In the genomic region with DNA sequence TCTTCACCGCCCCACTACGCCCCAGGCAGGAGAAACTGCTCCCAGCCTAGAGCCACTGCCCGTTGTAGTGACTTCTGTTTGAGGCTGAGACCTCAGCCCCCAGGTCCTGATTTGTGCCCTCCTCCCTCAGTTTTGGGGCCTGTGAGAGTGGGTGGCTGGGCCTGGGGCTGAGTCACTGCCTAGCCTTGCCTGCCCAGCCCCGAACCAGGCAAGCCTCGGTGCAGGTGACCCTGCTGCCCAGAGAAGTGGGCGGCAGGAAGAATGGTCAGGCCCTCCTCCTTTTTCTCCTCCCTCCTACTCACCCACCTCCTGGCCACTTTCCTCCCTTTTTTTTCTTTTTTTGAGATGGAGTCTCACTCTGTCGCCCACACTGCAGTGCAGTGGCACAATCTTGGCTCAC, we compare ENCODE assay signal across 1 cellular context.
TF ChIP-seq lines count a peak whose summit lies in the region.

No MANE protein-coding gene starts in this region.

TF ChIP-seq in HepG2, 621 proteins besides CTCF, POLR2A, EP300 and RAD21:
- no peak for TF ChIP-seq TSC22D2 (CRISPR knock-in tag; IDR thresholded peaks at IDR 0.05; ENCODE audit: borderline replicate concordance)
- no peak for TF ChIP-seq ERF (CRISPR knock-in tag; IDR thresholded peaks at IDR 0.05)
- TF ChIP-seq RBM39 (IDR thresholded peaks at IDR 0.05; ENCODE audit: low read depth, low read length, poor library complexity, severe bottlenecking) = peak; percentile 17
- no peak for TF ChIP-seq ZNF563 (CRISPR knock-in tag; IDR thresholded peaks at IDR 0.05)
- TF ChIP-seq JDP2 (CRISPR knock-in tag; IDR thresholded peaks at IDR 0.05; ENCODE audit: borderline replicate concordance) = no peak
- TF ChIP-seq DPF2 (CRISPR knock-in tag; IDR thresholded peaks at IDR 0.05; ENCODE audit: borderline replicate concordance, low read depth) = 0 out of 2 replicates have a peak, but pooled peaks have one; percentile 26
- TF ChIP-seq FOXK2 (IDR thresholded peaks at IDR 0.05) = 0 out of 2 replicates have a peak, but pooled peaks have one; percentile 11
- TF ChIP-seq PHB2 (IDR thresholded peaks at IDR 0.05; ENCODE audit: partially characterized antibody) = no peak
- no peak for TF ChIP-seq ZFP36L1 (CRISPR knock-in tag; IDR thresholded peaks at IDR 0.05)
- TF ChIP-seq, protein P1, sequence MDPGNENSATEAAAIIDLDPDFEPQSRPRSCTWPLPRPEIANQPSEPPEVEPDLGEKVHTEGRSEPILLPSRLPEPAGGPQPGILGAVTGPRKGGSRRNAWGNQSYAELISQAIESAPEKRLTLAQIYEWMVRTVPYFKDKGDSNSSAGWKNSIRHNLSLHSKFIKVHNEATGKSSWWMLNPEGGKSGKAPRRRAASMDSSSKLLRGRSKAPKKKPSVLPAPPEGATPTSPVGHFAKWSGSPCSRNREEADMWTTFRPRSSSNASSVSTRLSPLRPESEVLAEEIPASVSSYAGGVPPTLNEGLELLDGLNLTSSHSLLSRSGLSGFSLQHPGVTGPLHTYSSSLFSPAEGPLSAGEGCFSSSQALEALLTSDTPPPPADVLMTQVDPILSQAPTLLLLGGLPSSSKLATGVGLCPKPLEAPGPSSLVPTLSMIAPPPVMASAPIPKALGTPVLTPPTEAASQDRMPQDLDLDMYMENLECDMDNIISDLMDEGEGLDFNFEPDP (CRISPR knock-in tag; conservative IDR thresholded peaks at IDR 0.05) = 0 out of 2 replicates have a peak, but pooled peaks have one; percentile 84
- no peak for TF ChIP-seq ZBTB20 (CRISPR knock-in tag; IDR thresholded peaks at IDR 0.05; ENCODE audit: borderline replicate concordance, low read depth)
- TF ChIP-seq, protein P2, sequence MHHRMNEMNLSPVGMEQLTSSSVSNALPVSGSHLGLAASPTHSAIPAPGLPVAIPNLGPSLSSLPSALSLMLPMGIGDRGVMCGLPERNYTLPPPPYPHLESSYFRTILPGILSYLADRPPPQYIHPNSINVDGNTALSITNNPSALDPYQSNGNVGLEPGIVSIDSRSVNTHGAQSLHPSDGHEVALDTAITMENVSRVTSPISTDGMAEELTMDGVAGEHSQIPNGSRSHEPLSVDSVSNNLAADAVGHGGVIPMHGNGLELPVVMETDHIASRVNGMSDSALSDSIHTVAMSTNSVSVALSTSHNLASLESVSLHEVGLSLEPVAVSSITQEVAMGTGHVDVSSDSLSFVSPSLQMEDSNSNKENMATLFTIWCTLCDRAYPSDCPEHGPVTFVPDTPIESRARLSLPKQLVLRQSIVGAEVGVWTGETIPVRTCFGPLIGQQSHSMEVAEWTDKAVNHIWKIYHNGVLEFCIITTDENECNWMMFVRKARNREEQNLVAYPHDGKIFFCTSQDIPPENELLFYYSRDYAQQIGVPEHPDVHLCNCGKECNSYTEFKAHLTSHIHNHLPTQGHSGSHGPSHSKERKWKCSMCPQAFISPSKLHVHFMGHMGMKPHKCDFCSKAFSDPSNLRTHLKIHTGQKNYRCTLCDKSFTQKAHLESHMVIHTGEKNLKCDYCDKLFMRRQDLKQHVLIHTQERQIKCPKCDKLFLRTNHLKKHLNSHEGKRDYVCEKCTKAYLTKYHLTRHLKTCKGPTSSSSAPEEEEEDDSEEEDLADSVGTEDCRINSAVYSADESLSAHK (CRISPR knock-in tag; IDR thresholded peaks at IDR 0.05; ENCODE audit: borderline replicate concordance) = no peak
- no peak for TF ChIP-seq ZNF143 (CRISPR knock-in tag; IDR thresholded peaks at IDR 0.05)
- no peak for TF ChIP-seq ZFP36 (IDR thresholded peaks at IDR 0.05; ENCODE audit: borderline replicate concordance, low read depth, low read length, partially characterized antibody)
- TF ChIP-seq, protein P3, sequence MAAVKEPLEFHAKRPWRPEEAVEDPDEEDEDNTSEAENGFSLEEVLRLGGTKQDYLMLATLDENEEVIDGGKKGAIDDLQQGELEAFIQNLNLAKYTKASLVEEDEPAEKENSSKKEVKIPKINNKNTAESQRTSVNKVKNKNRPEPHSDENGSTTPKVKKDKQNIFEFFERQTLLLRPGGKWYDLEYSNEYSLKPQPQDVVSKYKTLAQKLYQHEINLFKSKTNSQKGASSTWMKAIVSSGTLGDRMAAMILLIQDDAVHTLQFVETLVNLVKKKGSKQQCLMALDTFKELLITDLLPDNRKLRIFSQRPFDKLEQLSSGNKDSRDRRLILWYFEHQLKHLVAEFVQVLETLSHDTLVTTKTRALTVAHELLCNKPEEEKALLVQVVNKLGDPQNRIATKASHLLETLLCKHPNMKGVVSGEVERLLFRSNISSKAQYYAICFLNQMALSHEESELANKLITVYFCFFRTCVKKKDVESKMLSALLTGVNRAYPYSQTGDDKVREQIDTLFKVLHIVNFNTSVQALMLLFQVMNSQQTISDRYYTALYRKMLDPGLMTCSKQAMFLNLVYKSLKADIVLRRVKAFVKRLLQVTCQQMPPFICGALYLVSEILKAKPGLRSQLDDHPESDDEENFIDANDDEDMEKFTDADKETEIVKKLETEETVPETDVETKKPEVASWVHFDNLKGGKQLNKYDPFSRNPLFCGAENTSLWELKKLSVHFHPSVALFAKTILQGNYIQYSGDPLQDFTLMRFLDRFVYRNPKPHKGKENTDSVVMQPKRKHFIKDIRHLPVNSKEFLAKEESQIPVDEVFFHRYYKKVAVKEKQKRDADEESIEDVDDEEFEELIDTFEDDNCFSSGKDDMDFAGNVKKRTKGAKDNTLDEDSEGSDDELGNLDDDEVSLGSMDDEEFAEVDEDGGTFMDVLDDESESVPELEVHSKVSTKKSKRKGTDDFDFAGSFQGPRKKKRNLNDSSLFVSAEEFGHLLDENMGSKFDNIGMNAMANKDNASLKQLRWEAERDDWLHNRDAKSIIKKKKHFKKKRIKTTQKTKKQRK (IDR thresholded peaks at IDR 0.05; ENCODE audit: low read length) = no peak
- 0 out of 2 replicates have a peak, but pooled peaks have one; percentile 30 for TF ChIP-seq SP4 (CRISPR knock-in tag; IDR thresholded peaks at IDR 0.05)
- no peak for TF ChIP-seq TMF1 (CRISPR knock-in tag; IDR thresholded peaks at IDR 0.05; ENCODE audit: low read depth)
- no peak for TF ChIP-seq MTA3 (CRISPR knock-in tag; IDR thresholded peaks at IDR 0.05)
- peak; percentile 64 for TF ChIP-seq ZNF629 (CRISPR knock-in tag; conservative IDR thresholded peaks at IDR 0.05)
- TF ChIP-seq POLR2AphosphoS5 (IDR thresholded peaks at IDR 0.05; ENCODE audit: low read depth, low read length) = no peak
- no peak for TF ChIP-seq REL (CRISPR knock-in tag; conservative IDR thresholded peaks at IDR 0.05)
- no peak for TF ChIP-seq JARID2 (CRISPR knock-in tag; IDR thresholded peaks at IDR 0.05; ENCODE audit: insufficient replicate concordance)
- peak; percentile 30; the same call in 1 of the 2 replicates for TF ChIP-seq HNRNPL (IDR thresholded peaks at IDR 0.05; ENCODE audit: low read depth, low read length)
- no peak for TF ChIP-seq TOE1 (CRISPR knock-in tag; IDR thresholded peaks at IDR 0.05)
TF ChIP-seq in HepG2: peak in this region for 7.
